9 cellular contexts compared by ENCODE assay signal in the genomic region with DNA sequence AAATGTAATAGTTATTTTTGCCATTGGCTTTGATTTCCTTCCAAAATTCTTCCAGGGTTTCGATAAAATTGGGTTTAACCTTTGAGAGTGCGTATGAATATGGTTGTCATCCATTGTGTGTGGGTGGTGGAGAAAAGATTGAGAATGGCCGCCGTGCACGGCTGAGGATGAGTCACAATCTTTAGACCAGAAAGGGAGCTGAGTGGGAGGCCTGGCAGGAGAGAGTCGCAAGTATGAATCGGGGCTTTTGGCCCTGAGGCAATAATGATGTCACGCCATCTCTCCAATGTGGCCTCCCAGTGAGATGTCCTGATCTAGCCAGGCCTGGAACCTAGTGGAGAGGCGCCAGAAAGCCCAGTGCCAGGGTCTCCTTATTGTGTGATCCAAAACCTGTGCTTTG. TPM values are rescaled to one million over a fixed set of nuclear protein-coding genes. Genes with fewer than 3 reads are reported as not detected.
DNase-seq lines count a peak whose midpoint lies in the region; ATAC-seq, FAIRE-seq and TF ChIP-seq lines count a peak whose summit lies in the region.
"Had no signal": no experiment of that assay in that cellular context is flagged by ENCODE, and none has a peak within 500 bp of the region (broad histone marks: within the 10 kb centered on the region; RNA-seq: fewer than 3 reads in every experiment).

No MANE protein-coding gene starts in this region.

- peak overlapping the region; percentile 28 to 78 for H4K8ac ChIP-seq in IMR-90 (ENCODE audit: low read depth in 2 of 2, low read length in 2 of 2)

- H3K36me3 ChIP-seq in IMR-90 (ENCODE audit: control insufficient read depth, insufficient read depth, low read length) (no peaks in the 10 kb centered on the region), bronchial epithelial cell (ENCODE audit: control insufficient read depth, insufficient read depth, low read length) (no peaks in the 10 kb centered on the region), small intestine (ENCODE audit: control insufficient read depth in 2 of 2, insufficient read depth in 2 of 2, low read length in 2 of 2) (no peaks in the 10 kb centered on the region)

- H3K4ac ChIP-seq in IMR-90 (ENCODE audit: low read depth, low read length), result peak overlapping the region; percentile 43; the same call in 1 of the 2 replicates

- POLR2A ChIA-PET in AG04450 (lab: Yijun Ruan, JAX) (interaction anchor here (0.5 to 0.8 kb wide), 2 partner anchors 30 to 37 kb away, joined by 6 to 7 read pairs; a partner anchor contains a TSS), IMR-90 (lab: Charles Lee; ENCODE audit: unreplicated experiment) (interaction anchor here (0.6 kb wide), 1 partner anchor 35 kb away, joined by 6 read pairs; no protein-coding TSS in a partner anchor)

- 0% methylated on average over 3 of the region's 9 CpGs; no CpG with 5 or more reads in 1 of the 2 experiments for WGBS in IMR-90 (ENCODE audit: extremely low coverage in 2 of 2, insufficient read length in 1 of 2), 2 experiments
- 46 to 77% (median 58%) methylated on average over 9 of the region's 9 CpGs for WGBS in small intestine, 3 donors

- H3K9ac ChIP-seq in IMR-90 (ENCODE audit: low read depth, low read length), result no peak overlapping the region

- dilution Hi-C loops in IMR-90 (cut with HindIII; ENCODE audit: low sequenced_read_pairs, unreplicated experiment), result no loop called here

- peaks cover 13% of the 10 kb centered on the region for H3K4me1 ChIP-seq in IMR-90 (ENCODE audit: control insufficient read depth, insufficient read depth, low read length)
- no peaks in the 10 kb centered on the region for H3K4me1 ChIP-seq in small intestine (ENCODE audit: control insufficient read depth in 2 of 2, insufficient read depth in 1 of 2, low read depth in 1 of 2, low read length in 1 of 2)

- H4K20me1 ChIP-seq in IMR-90 (ENCODE audit: insufficient read depth, low read length), result no peaks in the 10 kb centered on the region

- H4K91ac ChIP-seq in IMR-90 (ENCODE audit: insufficient read depth, low read depth, low read length), result peak overlapping the region; percentile 16

- no peaks in the 10 kb centered on the region for H3K79me1 ChIP-seq in IMR-90 (ENCODE audit: low read depth in 1 of 2, low read length in 2 of 2)

- H3K18ac ChIP-seq in IMR-90 (ENCODE audit: low read depth, low read length), result peak overlapping the region; percentile 56; the same call in 1 of the 2 replicates

- peak overlapping the region; percentile 52; the same call in 1 of the 2 replicates for H4K5ac ChIP-seq in IMR-90 (ENCODE audit: low read depth, low read length)

- H3K27ac ChIP-seq in AG04450 (ENCODE audit: low read depth, low read length) (peak overlapping the region; percentile 65), IMR-90 (ENCODE audit: insufficient read depth, low read length) (no peak overlapping the region), small intestine (ENCODE audit: low read depth in 1 of 2, low read length in 1 of 2) (no peak overlapping the region)

- DNase-seq in AG04450 (ENCODE audit: low read depth, low spot score), result peak; percentile 67
- peak; percentile 95 for DNase-seq in IMR-90
- peak; percentile 87 for DNase-seq in bronchial epithelial cell (ENCODE audit: low read depth)
- peak; percentile 52 for DNase-seq in myocyte (ENCODE audit: low read depth)
- DNase-seq in NCI-H1105 (lab: John Stamatoyannopoulos, UW), result no peak
- no peak for DNase-seq in GM13977 (ENCODE audit: low spot score)
- DNase-seq in small intestine, result no peak

- H3K9me1 ChIP-seq in IMR-90 (ENCODE audit: insufficient read depth, low read length), result peaks cover 7% of the 10 kb centered on the region

- peak overlapping the region; percentile 27 for H2BK20ac ChIP-seq in IMR-90 (ENCODE audit: low read depth, low read length)

- H3K27me3 ChIP-seq in AG04450 (ENCODE audit: control insufficient read depth, insufficient read depth, low read length) (no peaks in the 10 kb centered on the region), IMR-90 (ENCODE audit: control insufficient read depth, insufficient read depth, low read length) (no peaks in the 10 kb centered on the region), bronchial epithelial cell (ENCODE audit: control insufficient read depth, insufficient read depth, low read length) (no peaks in the 10 kb centered on the region), small intestine (ENCODE audit: control insufficient read depth in 2 of 2, insufficient read depth in 2 of 2, low read length in 2 of 2) (no peaks in the 10 kb centered on the region)

- H3K4me3 ChIP-seq in AG04450 (ENCODE audit: low read depth, low read length) (no peak overlapping the region), IMR-90 (ENCODE audit: insufficient read depth, low read depth, low read length) (no peak overlapping the region), bronchial epithelial cell (ENCODE audit: low read depth, low read length) (no peak overlapping the region), small intestine (ENCODE audit: low read depth in 1 of 2, low read length in 2 of 2) (no peak overlapping the region)

- peak overlapping the region; percentile 59 for H2BK120ac ChIP-seq in IMR-90 (ENCODE audit: low read depth, low read length)

- peak overlapping the region; percentile 55 for H3K4me2 ChIP-seq in IMR-90 (ENCODE audit: low read depth, low read length)

- peak overlapping the region; percentile 65 for H2AFZ ChIP-seq in IMR-90 (replicated peaks; ENCODE audit: low read length, poor library complexity)

- TF ChIP-seq POLR2A in IMR-90 (IDR thresholded peaks at IDR 0.05; ENCODE audit: low read depth, low read length), result no peak

- H3K23ac ChIP-seq in IMR-90 (ENCODE audit: low read depth, low read length), result peak overlapping the region; percentile 55; the same call in 1 of the 2 replicates

- FAIRE-seq in bronchial epithelial cell (lab: Jason Lieb, UNC) (no peak), small intestine (lab: Jason Lieb, UNC) (no peak)
- FAIRE-seq: islet of Langerhans had no signal

- H2BK5ac ChIP-seq in IMR-90 (ENCODE audit: low read depth, low read length, poor library complexity, severe bottlenecking), result peak overlapping the region; percentile 47

- H3K9me3 ChIP-seq in AG04450 (ENCODE audit: control insufficient read depth, insufficient read depth, low read length) (no peaks in the 10 kb centered on the region), IMR-90 (ENCODE audit: control insufficient read depth, insufficient read depth, low read length) (no peaks in the 10 kb centered on the region), small intestine (ENCODE audit: control insufficient read depth, low read depth) (no peaks in the 10 kb centered on the region)

- no peak overlapping the region for H2BK15ac ChIP-seq in IMR-90 (ENCODE audit: low read depth, low read length)

- peak overlapping the region; percentile 29 for H3K14ac ChIP-seq in IMR-90 (replicated peaks; ENCODE audit: low read depth, low read length)

- BruUV-seq in IMR-90 (replicated peaks; lab: Mats Ljungman, UMichigan), result no TSS peak

- CTCF ChIA-PET in AG04450 (lab: Charles Lee) (interaction anchor here (0.6 to 5.5 kb wide), 6 partner anchors 21 to 349 kb away, joined by 3 to 137 read pairs (median 6); a partner anchor contains a TSS), IMR-90 (lab: Yijun Ruan, JAX) (interaction anchor here (0.6 to 1.8 kb wide), 5 partner anchors 22 to 847 kb away, joined by 3 to 5 read pairs (median 3); no protein-coding TSS in a partner anchor)

- no peak overlapping the region for H2AK9ac ChIP-seq in IMR-90 (replicated peaks; ENCODE audit: low read depth, low read length, poor library complexity)

- no peak for TF ChIP-seq RAD21 in IMR-90 (IDR thresholded peaks at IDR 0.05; ENCODE audit: low read length)

- intact Hi-C loops in IMR-90 (cut with micrococcal nuclease), result no loop called here

- no peak overlapping the region; the same call in 1 of the 2 replicates for H3K56ac ChIP-seq in IMR-90 (ENCODE audit: extremely low read depth, insufficient read depth, low read length)

- in situ Hi-C loops in IMR-90 (cut with MboI; ENCODE audit: low sequenced_read_pairs) (loop anchor here (10.0 to 25.0 kb wide), 2 partner anchors 332 to 670 kb away; a partner anchor contains a TSS), GM13977 (cut with MboI; ENCODE audit: low pct_unique_long_range_greater_than_20kb, low sequenced_read_pairs, unreplicated experiment) (no loop called here)

- TF ChIP-seq CTCF in AG04450 (IDR thresholded peaks at IDR 0.05; ENCODE audit: low read depth, low read length) (no peak), IMR-90 (conservative IDR thresholded peaks at IDR 0.05; ENCODE audit: low read depth, low read length) (no peak), bronchial epithelial cell (IDR thresholded peaks at IDR 0.05; ENCODE audit: insufficient read depth, low read length, severe bottlenecking) (no peak), GM13977 (IDR thresholded peaks at IDR 0.05; ENCODE audit: extremely low read depth, insufficient read depth, missing control alignments) (no peak)

- H2AK5ac ChIP-seq in IMR-90 (ENCODE audit: low read depth, low read length), result no peak overlapping the region

- ATAC-seq in IMR-90 (ENCODE audit: low read depth), result peak; percentile 84
- no peak for ATAC-seq in HG03571 (IDR thresholded peaks at IDR 0.05; ENCODE audit: unreplicated experiment)

TF ChIP-seq in IMR-90, 13 proteins besides CTCF, POLR2A, EP300 and RAD21 (continues in another document):
- peak; percentile 90 for TF ChIP-seq FOS (IDR thresholded peaks at IDR 0.05; ENCODE audit: low read depth, low read length)
- peak; percentile 81 for TF ChIP-seq CEBPB (IDR thresholded peaks at IDR 0.05; ENCODE audit: low read depth, low read length)
- TF ChIP-seq RFX5 (IDR thresholded peaks at IDR 0.05; ENCODE audit: low read depth, low read length), result no peak

RNA-seq across cellular contexts. Expression of a gene that starts 33.1 kb away (rescaled TPM):
- polyA plus RNA-seq in AG04450 (2011; rRNA removed) (68.0 and 83.7 TPM in 2 replicates), IMR-90 (2012; rRNA removed) (108 and 118 TPM in 2 replicates), small intestine (10 to 100 TPM; 22.0 to 32.4 (median 26.2) TPM)
- polyA minus RNA-seq in AG04450 (2011; rRNA and poly(A)+ RNA removed), result 54.5 and 73.1 TPM in 2 replicates
- total RNA-seq in IMR-90 (2012; rRNA removed) (17.5 and 19.5 TPM in 2 replicates), bronchial epithelial cell (1.1 and 3.2 TPM in 2 replicates), myocyte (86.0 and 92.6 TPM in 2 replicates)
- 114 and 118 TPM in 2 replicates for polyA plus RNA-seq in IMR-90 (2012; cell fraction: cytosol; rRNA removed)
- 64.5 and 79.4 TPM in 2 replicates for polyA plus RNA-seq in IMR-90 (2012; cell fraction: nucleus; rRNA removed; ENCODE audit: low replicate concordance)
- 75.9 TPM for polyA plus RNA-seq in myocyte (2012)

RNA-seq across cellular contexts. Expression of a gene that starts 36.9 kb away (rescaled TPM):
- polyA plus RNA-seq in AG04450 (2011; rRNA removed) (37.8 and 53.1 TPM in 2 replicates), IMR-90 (2012; rRNA removed) (185 and 241 TPM in 2 replicates), small intestine (10 to 100 TPM in 2 of 3 donors, 1 to 10 TPM in 1; 2.0 to 29.6 (median 13.8) TPM)
- polyA minus RNA-seq in AG04450 (2011; rRNA and poly(A)+ RNA removed), result 10.3 and 15.4 TPM in 2 replicates
- total RNA-seq in IMR-90 (2012; rRNA removed) (112 and 116 TPM in 2 replicates), bronchial epithelial cell (35.0 and 41.6 TPM in 2 replicates), myocyte (124 and 168 TPM in 2 replicates)
- polyA plus RNA-seq in IMR-90 (2012; cell fraction: cytosol; rRNA removed), result 369 and 427 TPM in 2 replicates
- 99.2 and 236 TPM in 2 replicates for polyA plus RNA-seq in IMR-90 (2012; cell fraction: nucleus; rRNA removed; ENCODE audit: low replicate concordance)
- 69.9 TPM for polyA plus RNA-seq in myocyte (2012)

Comparison
In these comparisons a context has a peak if more than half of its experiments do, and no peak if none do; other contexts are left out.
1. DNase-seq: peak in AG04450 (single experiment), IMR-90 (single experiment), bronchial epithelial cell (single experiment) and myocyte (single experiment); none in NCI-H1105 (single experiment), GM13977 (single experiment) and small intestine (single experiment).